In genomic region chr19:29694669-29695627, GRCh38 we compare ENCODE assay signal across 8 cellular contexts. TPM values are rescaled to one million over a fixed set of nuclear protein-coding genes. Genes with fewer than 3 reads are reported as not detected.
DNase-seq lines count a peak whose midpoint lies in the region; ATAC-seq and TF ChIP-seq lines count a peak whose summit lies in the region.

No MANE protein-coding gene starts in this region.

- 65 to 70% (median 67%) methylated on average over 17 to 19 of the region's 19 CpGs for WGBS in adrenal gland, 4 donors

- H3K9me3 ChIP-seq in adrenal gland (replicated peaks in 1 of 3) = peaks cover 0 to 4% (median 0%) of the 10 kb centered on the region in 3 donors
- peaks cover 11% of the 10 kb centered on the region for H3K9me3 ChIP-seq in left ventricle myocardium inferior (replicated peaks)

- TF ChIP-seq CTCF in adrenal gland (IDR thresholded peaks at IDR 0.05) = peak; percentile 82 to 97 (median 90)
- TF ChIP-seq CTCF in left ventricle myocardium inferior (IDR thresholded peaks at IDR 0.05; ENCODE audit: borderline replicate concordance) = peak; percentile 93
- TF ChIP-seq CTCF in retinal pigment epithelial cell (conservative IDR thresholded peaks at IDR 0.05; ENCODE audit: low read depth, low read length) = peak; percentile 92

- intact Hi-C loops in adrenal gland (cut with DNase I) = no loop called here
- intact Hi-C loops in left ventricle myocardium inferior (cut with micrococcal nuclease) = no loop called here

- H3K4me3 Mint-ChIP-seq in T-helper 1 cell treated with Interleukin-12 subunit alpha and Interleukin-12 subunit beta and Interleukin-4 antibody, amounts not matched to agents 30 μg/mL and 1 μg/mL, for 36 hours = no peak overlapping the region

- H3K27ac Mint-ChIP-seq in T-helper 1 cell treated with Interleukin-12 subunit alpha and Interleukin-12 subunit beta and Interleukin-4 antibody, amounts not matched to agents 30 μg/mL and 1 μg/mL, for 36 hours = peak overlapping the region; percentile 49

- H3K36me3 Mint-ChIP-seq in T-helper 1 cell treated with Interleukin-12 subunit alpha and Interleukin-12 subunit beta and Interleukin-4 antibody, amounts not matched to agents 30 μg/mL and 1 μg/mL, for 36 hours (ENCODE audit: low read depth) = no peaks in the 10 kb centered on the region

- peaks cover 22% of the 10 kb centered on the region for H3K4me1 Mint-ChIP-seq in T-helper 1 cell treated with Interleukin-12 subunit alpha and Interleukin-12 subunit beta and Interleukin-4 antibody, amounts not matched to agents 30 μg/mL and 1 μg/mL, for 36 hours (ENCODE audit: low read depth)

- H3K4me1 ChIP-seq in adrenal gland (replicated peaks in 1 of 2) = no peaks in the 10 kb centered on the region
- H3K4me1 ChIP-seq in left ventricle myocardium inferior = peaks cover 8% of the 10 kb centered on the region

- H3K27me3 ChIP-seq in adrenal gland (no peaks in the 10 kb centered on the region), left ventricle myocardium inferior (ENCODE audit: low read depth) (no peaks in the 10 kb centered on the region)

- H3K27ac ChIP-seq in adrenal gland (peak overlapping the region in 1 of 5 donors; percentile 10), left ventricle myocardium inferior (replicated peaks) (peak overlapping the region; percentile 17)

- H3K27me3 Mint-ChIP-seq in T-helper 1 cell treated with Interleukin-12 subunit alpha and Interleukin-12 subunit beta and Interleukin-4 antibody, amounts not matched to agents 30 μg/mL and 1 μg/mL, for 36 hours (ENCODE audit: low read depth) = no peaks in the 10 kb centered on the region

- TF ChIP-seq POLR2A in adrenal gland (IDR thresholded peaks at IDR 0.05) = no peak

- peak; percentile 4 for DNase-seq in DMS79 (lab: John Stamatoyannopoulos, UW)
- peak; percentile 49 for DNase-seq in LoVo (ENCODE audit: low spot score)
- DNase-seq in adrenal gland = peak; percentile 84 to 95 (median 89)
- DNase-seq in left ventricle myocardium inferior = peak; percentile 82
- DNase-seq in retinal pigment epithelial cell (ENCODE audit: low read depth) = no peak
- no peak for DNase-seq in NCI-H2081 treated with DMSO at 0.1 percent for 48 hours (lab: John Stamatoyannopoulos, UW)

- H3K36me3 ChIP-seq in adrenal gland (replicated peaks in 1 of 2) (no peaks in the 10 kb centered on the region), left ventricle myocardium inferior (peaks cover 4% of the 10 kb centered on the region)

- no peaks in the 10 kb centered on the region for H3K9me3 Mint-ChIP-seq in T-helper 1 cell treated with Interleukin-12 subunit alpha and Interleukin-12 subunit beta and Interleukin-4 antibody, amounts not matched to agents 30 μg/mL and 1 μg/mL, for 36 hours

- peak; percentile 92 for ATAC-seq in GM21723 (IDR thresholded peaks at IDR 0.05; ENCODE audit: unreplicated experiment)

- H3K4me3 ChIP-seq in adrenal gland (no peak overlapping the region), left ventricle myocardium inferior (no peak overlapping the region), retinal pigment epithelial cell (ENCODE audit: low read length) (no peak overlapping the region)

RNA-seq across cellular contexts. Expression of gene C19orf12, which starts 20.1 kb away (rescaled TPM):
- 10 to 100 TPM; 39.2 to 68.5 (median 48.4) TPM for total RNA-seq in adrenal gland
- 10 to 100 TPM; 20.0 to 25.3 (median 25.0) TPM for polyA plus RNA-seq in adrenal gland
- 48.6 TPM for total RNA-seq in left ventricle myocardium inferior

RNA-seq across cellular contexts. Expression of gene PLEKHF1, which starts 29.7 kb away (rescaled TPM):
- 10 to 100 TPM in 3 of 8 donors, 1 to 10 TPM in 5; 1.7 to 23.1 (median 6.9) TPM for total RNA-seq in adrenal gland
- polyA plus RNA-seq in adrenal gland = 1 to 10 TPM in 2 of 3 donors, under 1 TPM in 1; 0.62 to 9.5 (median 7.9) TPM
- 27.8 TPM for total RNA-seq in left ventricle myocardium inferior

Comparison
In these comparisons a context has a peak if more than half of its experiments do, and no peak if none do; other contexts are left out.
1. DNase-seq: peak in DMS79 (single experiment), LoVo (single experiment), adrenal gland (7 of 7) and left ventricle myocardium inferior (single experiment); none in retinal pigment epithelial cell (single experiment) and NCI-H2081 treated with DMSO at 0.1 percent for 48 hours (single experiment).
2. Peak in every context shown above with its lines, with median percentiles within 50 percentile points of each other: CTCF ChIP-seq.